Comparison of ENCODE assay signal across 8 cellular contexts in the genomic region with DNA sequence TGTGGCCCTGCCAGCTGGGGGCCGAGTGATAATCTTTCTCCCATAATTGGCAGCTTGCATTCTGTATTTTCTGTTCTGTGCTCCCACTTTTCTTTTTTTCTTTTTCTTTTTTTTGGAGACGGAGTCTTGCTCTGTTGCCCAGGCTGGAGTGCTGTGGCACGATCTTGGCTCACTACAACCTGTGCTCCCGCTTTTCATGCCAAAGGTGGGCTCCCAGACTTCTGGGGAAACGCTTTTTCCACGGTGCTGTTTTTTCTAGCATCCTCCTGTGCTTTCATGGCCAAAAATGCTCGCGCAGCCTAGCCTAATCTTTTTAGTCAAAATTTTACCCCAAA. TPM values are rescaled to one million over a fixed set of nuclear protein-coding genes. Genes with fewer than 3 reads are reported as not detected.
DNase-seq lines count a peak whose midpoint lies in the region; ATAC-seq and TF ChIP-seq lines count a peak whose summit lies in the region.

No MANE protein-coding gene starts in this region.

- peak overlapping the region; percentile 98 for H3K27ac ChIP-seq in left ventricle myocardium inferior (replicated peaks)

- no peaks in the 10 kb centered on the region for H3K27me3 Mint-ChIP-seq in WTC11 (ENCODE audit: low read depth)

- H3K4me1 Mint-ChIP-seq in WTC11, result peaks cover 20% of the 10 kb centered on the region

- POLR2A ChIA-PET in WTC11 (lab: Charles Lee), result interaction anchor here (0.6 to 0.8 kb wide), 2 partner anchors 120 to 179 kb away, joined by 3 to 4 read pairs; no protein-coding TSS in a partner anchor

- no peak for DNase-seq in WTC11 (ENCODE audit: low spot score)
- no peak for DNase-seq in left ventricle myocardium inferior
- no peak for DNase-seq in skeletal muscle cell (ENCODE audit: low read depth)
- DNase-seq in DMS53 (lab: John Stamatoyannopoulos, UW), result no peak
- no peak for DNase-seq in CD1c-positive myeloid dendritic cell (ENCODE audit: extremely low spot score)

- H3K36me3 ChIP-seq in left ventricle myocardium inferior, result peaks cover 10% of the 10 kb centered on the region

- peaks cover 41% of the 10 kb centered on the region for H3K4me1 ChIP-seq in left ventricle myocardium inferior

- CTCF ChIA-PET in WTC11 (lab: Charles Lee), result interaction anchor here (0.9 kb wide), 1 partner anchor 214 kb away, joined by 3 read pairs; no protein-coding TSS in a partner anchor

- intact Hi-C loops in left ventricle myocardium inferior (cut with micrococcal nuclease), result no loop called here

- no peak for TF ChIP-seq CTCF in WTC11 (IDR thresholded peaks at IDR 0.05)
- no peak for TF ChIP-seq CTCF in left ventricle myocardium inferior (IDR thresholded peaks at IDR 0.05; ENCODE audit: borderline replicate concordance)

- no peaks in the 10 kb centered on the region for H3K9me3 ChIP-seq in left ventricle myocardium inferior (replicated peaks)

- H3K4me3 ChIP-seq in left ventricle myocardium inferior (peak overlapping the region; percentile 97), skeletal muscle cell (ENCODE audit: low read depth, low read length) (peak overlapping the region; percentile 90)

- H3K9me3 Mint-ChIP-seq in WTC11, result no peaks in the 10 kb centered on the region

- ATAC-seq in GM21390 (IDR thresholded peaks at IDR 0.05; ENCODE audit: unreplicated experiment), result peak; percentile 0
- no peak; the same call in 1 of the 2 replicates for ATAC-seq in WTC11
- no peak for ATAC-seq in HG03095 (IDR thresholded peaks at IDR 0.05; ENCODE audit: unreplicated experiment)
- no peak for ATAC-seq in GM21447 (IDR thresholded peaks at IDR 0.05; ENCODE audit: unreplicated experiment)

- peak overlapping the region; percentile 97 for H3K27ac Mint-ChIP-seq in WTC11

- peaks cover 10% of the 10 kb centered on the region for H3K36me3 Mint-ChIP-seq in WTC11

- peak overlapping the region; percentile 89 for H3K4me3 Mint-ChIP-seq in WTC11

- H3K27me3 ChIP-seq in left ventricle myocardium inferior (ENCODE audit: low read depth), result no peaks in the 10 kb centered on the region

TF ChIP-seq in WTC11, 78 proteins besides CTCF, POLR2A, EP300 and RAD21:
- TF ChIP-seq, protein P1, sequence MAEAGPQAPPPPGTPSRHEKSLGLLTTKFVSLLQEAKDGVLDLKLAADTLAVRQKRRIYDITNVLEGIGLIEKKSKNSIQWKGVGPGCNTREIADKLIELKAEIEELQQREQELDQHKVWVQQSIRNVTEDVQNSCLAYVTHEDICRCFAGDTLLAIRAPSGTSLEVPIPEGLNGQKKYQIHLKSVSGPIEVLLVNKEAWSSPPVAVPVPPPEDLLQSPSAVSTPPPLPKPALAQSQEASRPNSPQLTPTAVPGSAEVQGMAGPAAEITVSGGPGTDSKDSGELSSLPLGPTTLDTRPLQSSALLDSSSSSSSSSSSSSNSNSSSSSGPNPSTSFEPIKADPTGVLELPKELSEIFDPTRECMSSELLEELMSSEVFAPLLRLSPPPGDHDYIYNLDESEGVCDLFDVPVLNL (CRISPR knock-in tag; IDR thresholded peaks at IDR 0.05; ENCODE audit: borderline replicate concordance, low read depth), result no peak
- TF ChIP-seq, protein P2, sequence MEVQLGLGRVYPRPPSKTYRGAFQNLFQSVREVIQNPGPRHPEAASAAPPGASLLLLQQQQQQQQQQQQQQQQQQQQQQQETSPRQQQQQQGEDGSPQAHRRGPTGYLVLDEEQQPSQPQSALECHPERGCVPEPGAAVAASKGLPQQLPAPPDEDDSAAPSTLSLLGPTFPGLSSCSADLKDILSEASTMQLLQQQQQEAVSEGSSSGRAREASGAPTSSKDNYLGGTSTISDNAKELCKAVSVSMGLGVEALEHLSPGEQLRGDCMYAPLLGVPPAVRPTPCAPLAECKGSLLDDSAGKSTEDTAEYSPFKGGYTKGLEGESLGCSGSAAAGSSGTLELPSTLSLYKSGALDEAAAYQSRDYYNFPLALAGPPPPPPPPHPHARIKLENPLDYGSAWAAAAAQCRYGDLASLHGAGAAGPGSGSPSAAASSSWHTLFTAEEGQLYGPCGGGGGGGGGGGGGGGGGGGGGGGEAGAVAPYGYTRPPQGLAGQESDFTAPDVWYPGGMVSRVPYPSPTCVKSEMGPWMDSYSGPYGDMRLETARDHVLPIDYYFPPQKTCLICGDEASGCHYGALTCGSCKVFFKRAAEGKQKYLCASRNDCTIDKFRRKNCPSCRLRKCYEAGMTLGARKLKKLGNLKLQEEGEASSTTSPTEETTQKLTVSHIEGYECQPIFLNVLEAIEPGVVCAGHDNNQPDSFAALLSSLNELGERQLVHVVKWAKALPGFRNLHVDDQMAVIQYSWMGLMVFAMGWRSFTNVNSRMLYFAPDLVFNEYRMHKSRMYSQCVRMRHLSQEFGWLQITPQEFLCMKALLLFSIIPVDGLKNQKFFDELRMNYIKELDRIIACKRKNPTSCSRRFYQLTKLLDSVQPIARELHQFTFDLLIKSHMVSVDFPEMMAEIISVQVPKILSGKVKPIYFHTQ (CRISPR knock-in tag; IDR thresholded peaks at IDR 0.05), result 0 out of 2 replicates have a peak, but pooled peaks have one; percentile 17
- TF ChIP-seq PRRX2 (CRISPR knock-in tag; IDR thresholded peaks at IDR 0.05) (0 out of 2 replicates have a peak, but pooled peaks have one; percentile 64), NFATC4 (CRISPR knock-in tag; IDR thresholded peaks at IDR 0.05) (0 out of 2 replicates have a peak, but pooled peaks have one; percentile 17), GTF2I (CRISPR knock-in tag; conservative IDR thresholded peaks at IDR 0.05) (peak; percentile 84), ZNF121 (CRISPR knock-in tag; IDR thresholded peaks at IDR 0.05) (peak; percentile 97), FOXP1 (CRISPR knock-in tag; IDR thresholded peaks at IDR 0.05; ENCODE audit: borderline replicate concordance) (no peak), ZNF423 (CRISPR knock-in tag; IDR thresholded peaks at IDR 0.05) (no peak)
- TF ChIP-seq, protein P3, sequence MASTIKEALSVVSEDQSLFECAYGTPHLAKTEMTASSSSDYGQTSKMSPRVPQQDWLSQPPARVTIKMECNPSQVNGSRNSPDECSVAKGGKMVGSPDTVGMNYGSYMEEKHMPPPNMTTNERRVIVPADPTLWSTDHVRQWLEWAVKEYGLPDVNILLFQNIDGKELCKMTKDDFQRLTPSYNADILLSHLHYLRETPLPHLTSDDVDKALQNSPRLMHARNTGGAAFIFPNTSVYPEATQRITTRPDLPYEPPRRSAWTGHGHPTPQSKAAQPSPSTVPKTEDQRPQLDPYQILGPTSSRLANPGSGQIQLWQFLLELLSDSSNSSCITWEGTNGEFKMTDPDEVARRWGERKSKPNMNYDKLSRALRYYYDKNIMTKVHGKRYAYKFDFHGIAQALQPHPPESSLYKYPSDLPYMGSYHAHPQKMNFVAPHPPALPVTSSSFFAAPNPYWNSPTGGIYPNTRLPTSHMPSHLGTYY (CRISPR knock-in tag; IDR thresholded peaks at IDR 0.05), result peak; percentile 22; the same call in 1 of the 2 replicates

RNA-seq across cellular contexts. Expression of a gene that starts 0.6 kb away (rescaled TPM):
- 37.7 to 46.4 TPM (median 39.2 TPM) in 3 replicates for total RNA-seq in WTC11 (2021)
- total RNA-seq in left ventricle myocardium inferior, result 20.8 TPM
